ENCODE assay signal across 10 cellular contexts in the genomic region with DNA sequence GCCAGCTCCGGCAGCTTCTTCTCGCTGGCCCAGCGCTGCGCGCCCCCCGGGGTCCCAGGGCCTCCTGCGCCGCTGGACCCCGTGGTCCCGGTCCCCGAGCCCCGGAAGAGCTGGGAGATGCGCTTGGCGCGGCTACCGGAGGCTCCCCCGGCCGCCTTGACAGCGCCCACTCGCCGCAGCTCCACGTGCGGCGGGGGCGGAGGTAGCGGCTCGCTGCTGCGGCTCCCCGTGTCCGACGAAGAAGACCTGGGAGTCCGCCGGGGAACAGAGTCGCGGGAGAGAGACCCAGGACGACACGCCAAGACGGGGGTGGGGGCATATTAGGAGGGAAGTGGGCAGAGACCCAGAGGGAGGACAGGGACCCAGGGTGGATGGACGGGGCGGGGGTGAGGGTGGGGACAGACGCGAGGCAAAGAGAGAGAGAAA. TPM values are rescaled to one million over a fixed set of nuclear protein-coding genes. Genes with fewer than 3 reads are reported as not detected.
A peak's percentile ranks its signal among the peaks of the same experiment; 100 is the strongest.
DNase-seq lines count a peak whose midpoint lies in the region; ATAC-seq and TF ChIP-seq lines count a peak whose summit lies in the region.
"Had no signal": no experiment of that assay in that cellular context is flagged by ENCODE, and none has a peak within 500 bp of the region (broad histone marks: within the 10 kb centered on the region; RNA-seq: fewer than 3 reads in every experiment).

No MANE protein-coding gene starts in this region.

- H3K27me3 ChIP-seq in mononuclear cell (ENCODE audit: insufficient read depth, low read length) = peaks cover 14% of the 10 kb centered on the region

- H3K9me3 ChIP-seq in mononuclear cell (ENCODE audit: low read depth, low read length) = no peaks in the 10 kb centered on the region

- TF ChIP-seq CTCF in 22Rv1 (IDR thresholded peaks at IDR 0.05) (no peak), HFF-Myc (IDR thresholded peaks at IDR 0.05; ENCODE audit: low read depth, low read length, missing control alignments) (no peak)

- H3K4me1 Mint-ChIP-seq in dendritic cell treated with granulocyte-macrophage colony-stimulating factor and Interleukin-4, amounts not matched to agents 40 ng/mL and 50 ng/mL, for 4 days (ENCODE audit: low read depth) = peaks cover 30% of the 10 kb centered on the region

- H3K9me3 Mint-ChIP-seq in dendritic cell treated with granulocyte-macrophage colony-stimulating factor and Interleukin-4, amounts not matched to agents 40 ng/mL and 50 ng/mL, for 4 days = no peaks in the 10 kb centered on the region
- H3K9me3 Mint-ChIP-seq: T-helper 2 cell treated with Interferon-gamma antibody and Interleukin-4, amounts not matched to agents 5 μg/mL and 100 μg/mL, for 36 hours had no signal

- ATAC-seq in GM21723 (IDR thresholded peaks at IDR 0.05; ENCODE audit: unreplicated experiment) (no peak), HG02973 (IDR thresholded peaks at IDR 0.05; ENCODE audit: unreplicated experiment) (no peak)

- H3K27ac ChIP-seq in 22Rv1 = peak overlapping the region; percentile 82
- H3K27ac ChIP-seq: epithelial cell of prostate had no signal

- peak overlapping the region; percentile 5 for H3K4me3 Mint-ChIP-seq in dendritic cell treated with granulocyte-macrophage colony-stimulating factor and Interleukin-4, amounts not matched to agents 40 ng/mL and 50 ng/mL, for 4 days
- H3K4me3 Mint-ChIP-seq: T-helper 2 cell treated with Interferon-gamma antibody and Interleukin-4, amounts not matched to agents 5 μg/mL and 100 μg/mL, for 36 hours had no signal

- H3K4me1 ChIP-seq in mononuclear cell (ENCODE audit: insufficient read depth, low read length) = peaks cover 23% of the 10 kb centered on the region

- H3K4me3 ChIP-seq in HFF-Myc (replicated peaks; ENCODE audit: low read depth, low read length) (peak overlapping the region; percentile 41), mononuclear cell (ENCODE audit: low read length) (peak overlapping the region; percentile 15)

- DNase-seq in HFF-Myc (ENCODE audit: extremely low read depth, low read depth) (no peak), 8988T (no peak), amniotic stem cell (lab: John Stamatoyannopoulos, UW) (no peak)

- H3K27me3 Mint-ChIP-seq in dendritic cell treated with granulocyte-macrophage colony-stimulating factor and Interleukin-4, amounts not matched to agents 40 ng/mL and 50 ng/mL, for 4 days = peaks cover 65% of the 10 kb centered on the region

- H3K27ac Mint-ChIP-seq in dendritic cell treated with granulocyte-macrophage colony-stimulating factor and Interleukin-4, amounts not matched to agents 40 ng/mL and 50 ng/mL, for 4 days = no peak overlapping the region
- H3K27ac Mint-ChIP-seq: T-helper 2 cell treated with Interferon-gamma antibody and Interleukin-4, amounts not matched to agents 5 μg/mL and 100 μg/mL, for 36 hours had no signal

- intact Hi-C loops in dendritic cell treated with granulocyte-macrophage colony-stimulating factor and Interleukin-4, amounts not matched to agents 40 ng/mL and 50 ng/mL, for 4 days (cut with micrococcal nuclease) = no loop called here

- no peaks in the 10 kb centered on the region for H3K36me3 Mint-ChIP-seq in dendritic cell treated with granulocyte-macrophage colony-stimulating factor and Interleukin-4, amounts not matched to agents 40 ng/mL and 50 ng/mL, for 4 days (ENCODE audit: low read depth)

RNA-seq across cellular contexts. Expression of gene RASIP1, which starts 1.0 kb away (rescaled TPM):
- 0.10 TPM for total RNA-seq in mononuclear cell

RNA-seq across cellular contexts. Expression of gene IZUMO1, which starts 7.3 kb away (rescaled TPM):
- total RNA-seq in mononuclear cell = not detected

RNA-seq across cellular contexts. Expression of gene FUT1, which starts 13.0 kb away (rescaled TPM):
- not detected for total RNA-seq in mononuclear cell

RNA-seq across cellular contexts. Expression of gene FGF21, which starts 15.9 kb away (rescaled TPM):
- not detected for total RNA-seq in mononuclear cell

RNA-seq across cellular contexts. Expression of gene MAMSTR, which starts 19.9 kb away (rescaled TPM):
- 0.10 TPM for total RNA-seq in mononuclear cell
